Comparison of ENCODE assay signal across 15 cellular contexts in the genomic region with DNA sequence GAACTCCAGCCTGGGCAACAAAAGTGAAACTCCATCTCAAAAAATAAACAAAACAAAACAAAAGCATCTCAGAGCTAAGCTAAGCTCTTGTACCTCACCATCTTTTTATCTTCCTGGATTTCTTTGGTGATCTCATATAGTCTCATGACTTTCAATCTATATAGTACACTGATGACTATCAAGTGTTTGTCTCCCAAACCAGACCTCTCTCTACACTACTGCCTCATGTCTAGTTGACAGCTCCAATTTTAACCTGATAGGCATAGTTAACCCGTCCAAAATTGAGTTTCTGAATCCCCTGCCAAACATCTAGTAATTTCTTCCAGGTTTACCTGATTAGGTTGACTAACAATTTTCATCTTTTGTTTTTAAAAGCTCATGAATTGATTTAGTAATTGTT.
DNase-seq lines count a peak whose midpoint lies in the region; ATAC-seq, FAIRE-seq and TF ChIP-seq lines count a peak whose summit lies in the region.
"Had no signal": no experiment of that assay in that cellular context is flagged by ENCODE, and none has a peak within 500 bp of the region (broad histone marks: within the 10 kb centered on the region; RNA-seq: fewer than 3 reads in every experiment).

No MANE protein-coding gene starts in this region.

- intact Hi-C loops in pancreas (cut with DNase I), result no loop called here
- intact Hi-C loops in adrenal gland (cut with DNase I), result no loop called here

- 40% methylated on average over 1 of the region's 1 CpG for whole genome bisulfite sequencing in SK-N-SH (ENCODE audit: low lambda C conversion rate)
- 85 to 98% methylated on average over 1 of the region's 1 CpG for WGBS in pancreas, 2 donors
- 92 to 100% (median 92%) methylated on average over 1 of the region's 1 CpG for WGBS in adrenal gland, 4 donors

- no peaks in the 10 kb centered on the region for H3K79me2 ChIP-seq in SK-N-SH (ENCODE audit: insufficient read depth)

- no peaks in the 10 kb centered on the region for H3K27me3 ChIP-seq in SK-N-SH (ENCODE audit: insufficient read depth)
- H3K27me3 ChIP-seq in pancreas, result no peaks in the 10 kb centered on the region
- no peaks in the 10 kb centered on the region for H3K27me3 ChIP-seq in adrenal gland

- DNase-seq in D721Med (ENCODE audit: insufficient read length, low spot score), result no peak
- peak; percentile 72 for DNase-seq in SK-N-SH
- DNase-seq in pancreas, result no peak
- no peak for DNase-seq in NCI-H1436 treated with DMSO at 0.1 percent for 48 hours (lab: John Stamatoyannopoulos, UW)
- no peak for DNase-seq in substantia nigra (lab: John Stamatoyannopoulos, UW)
- DNase-seq in adrenal gland, result no peak
- DNase-seq: C1 segment of cervical spinal cord; CD4-positive, alpha-beta T cell; DMS153; DMS79 treated with DMSO at 0.1 percent for 48 hours; EL; GM23248; H7 had no signal

- H3K9me3 ChIP-seq in SK-N-SH (no peaks in the 10 kb centered on the region), pancreas (no peaks in the 10 kb centered on the region), adrenal gland (replicated peaks in 1 of 3) (no peaks in the 10 kb centered on the region)

- H3K27ac ChIP-seq in SK-N-SH (ENCODE audit: low read depth in 2 of 2, low read length in 1 of 2) (peak overlapping the region in 1 of 2 experiments; percentile 82; a peak in 2 of 4 replicates), pancreas (no peak overlapping the region), substantia nigra (ENCODE audit: low read depth, low read length, poor library complexity, severe bottlenecking) (no peak overlapping the region), adrenal gland (no peak overlapping the region)
- H3K27ac ChIP-seq: GM23248 had no signal

- H3K4me1 ChIP-seq in SK-N-SH (ENCODE audit: control insufficient read depth in 1 of 2, insufficient read depth in 2 of 2, low read depth in 1 of 2, low read length in 1 of 2), result peaks cover 0 to 12% of the 10 kb centered on the region in 2 experiments; a peak in 2 of 4 replicates
- no peaks in the 10 kb centered on the region for H3K4me1 ChIP-seq in pancreas
- no peaks in the 10 kb centered on the region for H3K4me1 ChIP-seq in adrenal gland (replicated peaks in 1 of 2)

- H3F3A ChIP-seq in SK-N-SH (replicated peaks; ENCODE audit: insufficient read depth), result no peaks in the 10 kb centered on the region

- TF ChIP-seq RAD21 in SK-N-SH (IDR thresholded peaks at IDR 0.05; ENCODE audit: low read length), result no peak

- no peak for TF ChIP-seq POLR2A in adrenal gland (IDR thresholded peaks at IDR 0.05)

- no peaks in the 10 kb centered on the region for H4K20me1 ChIP-seq in SK-N-SH (ENCODE audit: insufficient read depth)

- H3K4me2 ChIP-seq in SK-N-SH, result no peak overlapping the region

- H3K9me2 ChIP-seq in SK-N-SH, result no peaks in the 10 kb centered on the region

- no peak overlapping the region for H3K9ac ChIP-seq in SK-N-SH
- H3K9ac ChIP-seq: GM23248 had no signal

- H3K36me3 ChIP-seq in SK-N-SH (replicated peaks in 1 of 2; ENCODE audit: control insufficient read depth in 1 of 2, insufficient read depth in 2 of 2, low read length in 1 of 2), result peaks cover 3 to 5% of the 10 kb centered on the region in 2 experiments
- H3K36me3 ChIP-seq in pancreas, result no peaks in the 10 kb centered on the region
- no peaks in the 10 kb centered on the region for H3K36me3 ChIP-seq in adrenal gland (replicated peaks in 1 of 2)

- ATAC-seq in pancreas, result no peak

- FAIRE-seq in D721Med (lab: Jason Lieb, UNC) (peak; percentile 64), islet of Langerhans (lab: Jason Lieb, UNC) (peak; percentile 69), pancreas (lab: Jason Lieb, UNC) (peak; percentile 29)
- FAIRE-seq: GM12891 had no signal

- CTCF ChIA-PET in SK-N-SH (lab: Yijun Ruan, JAX), result interaction anchor here (0.8 to 1.6 kb wide), 5 partner anchors 8 to 904 kb away, joined by 3 to 8 read pairs (median 4); no protein-coding TSS in a partner anchor

- peak in 1 of 2 experiments; percentile 99; a peak in 2 of 4 replicates for TF ChIP-seq EP300 in SK-N-SH (IDR thresholded peaks at IDR 0.05; ENCODE audit: borderline replicate concordance in 1 of 2, low read depth in 1 of 2, low read length in 1 of 2)

- TF ChIP-seq CTCF in D721Med (IDR thresholded peaks at IDR 0.05; ENCODE audit: insufficient read depth, missing control alignments) (no peak), SK-N-SH (IDR thresholded peaks at IDR 0.05) (no peak), pancreas (IDR thresholded peaks at IDR 0.05) (no peak), adrenal gland (IDR thresholded peaks at IDR 0.05) (no peak)

- H2AFZ ChIP-seq in SK-N-SH (ENCODE audit: low read depth), result no peak overlapping the region
- H2AFZ ChIP-seq: GM23248 had no signal

- H3K4me3 ChIP-seq in SK-N-SH (ENCODE audit: low read depth in 2 of 2, low read length in 1 of 2), result no peak overlapping the region
- no peak overlapping the region for H3K4me3 ChIP-seq in pancreas
- no peak overlapping the region for H3K4me3 ChIP-seq in adrenal gland
- H3K4me3 ChIP-seq: GM23248 had no signal

- POLR2A ChIA-PET in SK-N-SH (lab: Yijun Ruan, JAX), result no interaction called here

TF ChIP-seq in SK-N-SH, 30 proteins besides CTCF, POLR2A, EP300 and RAD21:
- TF ChIP-seq MXI1 (IDR thresholded peaks at IDR 0.05; ENCODE audit: low read depth, low read length) (0 out of 2 replicates have a peak, but pooled peaks have one; percentile 29), MEF2A (IDR thresholded peaks at IDR 0.05; ENCODE audit: borderline replicate concordance, low read depth) (no peak), ELF1 (IDR thresholded peaks at IDR 0.05) (no peak), TEAD4 (IDR thresholded peaks at IDR 0.05; ENCODE audit: borderline replicate concordance, insufficient read depth) (no peak), JUND (IDR thresholded peaks at IDR 0.05) (no peak), YY1 (IDR thresholded peaks at IDR 0.05; ENCODE audit: low read depth) (no peak), POLR2AphosphoS5 (IDR thresholded peaks at IDR 0.05; ENCODE audit: low read depth, low read length) (0 out of 2 replicates have a peak, but pooled peaks have one; percentile 23), CHD2 (IDR thresholded peaks at IDR 0.05; ENCODE audit: low read length, partially characterized antibody) (peak; percentile 78), TAF1 (IDR thresholded peaks at IDR 0.05; ENCODE audit: borderline replicate concordance, low read depth, low read length) (no peak), GATA2 (CRISPR knock-in tag; IDR thresholded peaks at IDR 0.05) (peak; percentile 87), FOXJ3 (CRISPR knock-in tag; IDR thresholded peaks at IDR 0.05) (no peak), TCF12 (IDR thresholded peaks at IDR 0.05) (peak; percentile 39; the same call in 1 of the 2 replicates), RXRA (IDR thresholded peaks at IDR 0.05; ENCODE audit: borderline replicate concordance, low read depth) (no peak), RCOR1 (IDR thresholded peaks at IDR 0.05; ENCODE audit: low read length) (peak; percentile 87), SMC3 (IDR thresholded peaks at IDR 0.05; ENCODE audit: low read depth, low read length) (no peak), EZH2phosphoT487 (IDR thresholded peaks at IDR 0.05; ENCODE audit: borderline replicate concordance, low read depth) (no peak)
- TF ChIP-seq, protein P1, sequence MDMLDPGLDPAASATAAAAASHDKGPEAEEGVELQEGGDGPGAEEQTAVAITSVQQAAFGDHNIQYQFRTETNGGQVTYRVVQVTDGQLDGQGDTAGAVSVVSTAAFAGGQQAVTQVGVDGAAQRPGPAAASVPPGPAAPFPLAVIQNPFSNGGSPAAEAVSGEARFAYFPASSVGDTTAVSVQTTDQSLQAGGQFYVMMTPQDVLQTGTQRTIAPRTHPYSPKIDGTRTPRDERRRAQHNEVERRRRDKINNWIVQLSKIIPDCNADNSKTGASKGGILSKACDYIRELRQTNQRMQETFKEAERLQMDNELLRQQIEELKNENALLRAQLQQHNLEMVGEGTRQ (IDR thresholded peaks at IDR 0.05; ENCODE audit: borderline replicate concordance, low read depth, low read length), result no peak
- TF ChIP-seq, protein P2, sequence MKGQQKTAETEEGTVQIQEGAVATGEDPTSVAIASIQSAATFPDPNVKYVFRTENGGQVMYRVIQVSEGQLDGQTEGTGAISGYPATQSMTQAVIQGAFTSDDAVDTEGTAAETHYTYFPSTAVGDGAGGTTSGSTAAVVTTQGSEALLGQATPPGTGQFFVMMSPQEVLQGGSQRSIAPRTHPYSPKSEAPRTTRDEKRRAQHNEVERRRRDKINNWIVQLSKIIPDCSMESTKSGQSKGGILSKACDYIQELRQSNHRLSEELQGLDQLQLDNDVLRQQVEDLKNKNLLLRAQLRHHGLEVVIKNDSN (IDR thresholded peaks at IDR 0.05; ENCODE audit: borderline replicate concordance, low read depth), result no peak
- TF ChIP-seq, protein P3, sequence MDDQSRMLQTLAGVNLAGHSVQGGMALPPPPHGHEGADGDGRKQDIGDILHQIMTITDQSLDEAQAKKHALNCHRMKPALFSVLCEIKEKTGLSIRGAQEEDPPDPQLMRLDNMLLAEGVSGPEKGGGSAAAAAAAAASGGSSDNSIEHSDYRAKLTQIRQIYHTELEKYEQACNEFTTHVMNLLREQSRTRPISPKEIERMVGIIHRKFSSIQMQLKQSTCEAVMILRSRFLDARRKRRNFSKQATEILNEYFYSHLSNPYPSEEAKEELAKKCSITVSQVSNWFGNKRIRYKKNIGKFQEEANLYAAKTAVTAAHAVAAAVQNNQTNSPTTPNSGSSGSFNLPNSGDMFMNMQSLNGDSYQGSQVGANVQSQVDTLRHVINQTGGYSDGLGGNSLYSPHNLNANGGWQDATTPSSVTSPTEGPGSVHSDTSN (IDR thresholded peaks at IDR 0.05), result no peak
